ENCODE assay signal across 8 cellular contexts in genomic region chr11:60840711-60841430, GRCh38. TPM values are rescaled to one million over a fixed set of nuclear protein-coding genes. Genes with fewer than 3 reads are reported as not detected.
DNase-seq lines count a peak whose midpoint lies in the region; ATAC-seq and TF ChIP-seq lines count a peak whose summit lies in the region.

No MANE protein-coding gene starts in this region.

- TF ChIP-seq CTCF in WTC11 (IDR thresholded peaks at IDR 0.05) (no peak), glutamatergic neuron (IDR thresholded peaks at IDR 0.05; ENCODE audit: partially characterized antibody, unreplicated experiment) (no peak)

- CTCF ChIA-PET in WTC11 (lab: Charles Lee), result interaction anchor here (1.3 to 2.7 kb wide), 4 partner anchors 47 to 129 kb away, joined by 3 to 15 read pairs (median 4); no protein-coding TSS in a partner anchor

- DNase-seq in GM04503 (ENCODE audit: low read depth) (peak; percentile 81), WTC11 (ENCODE audit: low spot score) (no peak), glutamatergic neuron (no peak), HUDEP-2 (lab: John Stamatoyannopoulos, UW; ENCODE audit: unreplicated experiment in 76 of 76) (no peak), iPS-NIHi7 (ENCODE audit: extremely low spot score) (no peak), SHP77 treated with DMSO at 0.1 percent for 48 hours (lab: John Stamatoyannopoulos, UW) (no peak)
- DNase-seq in stimulated activated CD4-positive, alpha-beta T cell treated with anti-CD3 and anti-CD28 coated beads, Interleukin-15, amount 100 ng/mL, for 24 hours, result no peak

- peak overlapping the region in 20 of 21 experiments; percentile 41 to 91 (median 80) for H3K27ac ChIP-seq in skin epidermis

- H3K36me3 Mint-ChIP-seq in WTC11 (no peaks in the 10 kb centered on the region), glutamatergic neuron (ENCODE audit: unreplicated experiment) (no peaks in the 10 kb centered on the region)

- H3K9me3 Mint-ChIP-seq in WTC11 (no peaks in the 10 kb centered on the region), glutamatergic neuron (ENCODE audit: unreplicated experiment) (peaks cover 11% of the 10 kb centered on the region)

- peak overlapping the region in 1 of 7 experiments; percentile 54 for H3K4me3 ChIP-seq in skin epidermis

- H3K27ac Mint-ChIP-seq in WTC11 (peak overlapping the region; percentile 99), glutamatergic neuron (ENCODE audit: unreplicated experiment) (no peak overlapping the region)

- H3K4me1 Mint-ChIP-seq in WTC11 (peaks cover 33% of the 10 kb centered on the region), glutamatergic neuron (ENCODE audit: low read depth, unreplicated experiment) (peaks cover 30% of the 10 kb centered on the region)

- no peak for ATAC-seq in WTC11

- H3K27me3 Mint-ChIP-seq in WTC11 (ENCODE audit: low read depth) (peaks cover 3% of the 10 kb centered on the region), glutamatergic neuron (ENCODE audit: unreplicated experiment) (peaks cover 8% of the 10 kb centered on the region)

- POLR2A ChIA-PET in WTC11 (lab: Charles Lee), result interaction anchor here (0.5 kb wide), 1 partner anchor 66 kb away, joined by 3 read pairs; no protein-coding TSS in a partner anchor

- H3K4me3 Mint-ChIP-seq in WTC11 (peak overlapping the region; percentile 89), glutamatergic neuron (ENCODE audit: unreplicated experiment) (peak overlapping the region; percentile 53)

TF ChIP-seq in WTC11, 78 proteins besides CTCF, POLR2A, EP300 and RAD21:
- TF ChIP-seq HMGA2 (CRISPR knock-in tag; IDR thresholded peaks at IDR 0.05) (no peak), ATF2 (CRISPR knock-in tag; IDR thresholded peaks at IDR 0.05; ENCODE audit: borderline replicate concordance, low read depth) (no peak), ZNF425 (CRISPR knock-in tag; conservative IDR thresholded peaks at IDR 0.05) (no peak), ATF1 (CRISPR knock-in tag; IDR thresholded peaks at IDR 0.05) (no peak), PREB (CRISPR knock-in tag; IDR thresholded peaks at IDR 0.05; ENCODE audit: borderline replicate concordance) (no peak), RELA (CRISPR knock-in tag; IDR thresholded peaks at IDR 0.05; ENCODE audit: borderline replicate concordance) (no peak), ERG (CRISPR knock-in tag; IDR thresholded peaks at IDR 0.05) (no peak), ATF6 (CRISPR knock-in tag; IDR thresholded peaks at IDR 0.05) (no peak), KAT7 (CRISPR knock-in tag; IDR thresholded peaks at IDR 0.05; ENCODE audit: borderline replicate concordance) (no peak), SOX15 (CRISPR knock-in tag; IDR thresholded peaks at IDR 0.05) (no peak), ZNF138 (CRISPR knock-in tag; conservative IDR thresholded peaks at IDR 0.05) (no peak), OVOL2 (CRISPR knock-in tag; IDR thresholded peaks at IDR 0.05; ENCODE audit: borderline replicate concordance) (no peak), ZNF219 (CRISPR knock-in tag; IDR thresholded peaks at IDR 0.05; ENCODE audit: borderline replicate concordance) (no peak), ELF4 (CRISPR knock-in tag; IDR thresholded peaks at IDR 0.05; ENCODE audit: low read depth) (no peak), NR2C2 (CRISPR knock-in tag; IDR thresholded peaks at IDR 0.05) (no peak)

RNA-seq across cellular contexts. Expression of gene CCDC86, which starts 1.0 kb away (rescaled TPM):
- total RNA-seq in WTC11 (2021) (49.4 to 53.5 TPM (median 53.1 TPM) in 3 replicates), glutamatergic neuron (ENCODE audit: unreplicated experiment) (12.7 TPM)

RNA-seq across cellular contexts. Expression of gene PTGDR2, which starts 14.9 kb away (rescaled TPM):
- 0.07 to 0.14 TPM (median 0.14 TPM) in 3 replicates for total RNA-seq in WTC11 (2021)
- 0.32 TPM for total RNA-seq in glutamatergic neuron (ENCODE audit: unreplicated experiment)

RNA-seq across cellular contexts. Expression of gene ZP1, which starts 26.5 kb away (rescaled TPM):
- total RNA-seq in WTC11 (2021), result not detected in 3 replicates
- total RNA-seq in glutamatergic neuron (ENCODE audit: unreplicated experiment), result not detected

RNA-seq across cellular contexts. Expression of gene MS4A10, which starts 55.7 kb away (rescaled TPM):
- total RNA-seq in WTC11 (2021), result not detected in 3 replicates
- total RNA-seq in glutamatergic neuron (ENCODE audit: unreplicated experiment), result not detected
